8 cellular contexts compared by ENCODE assay signal in the genomic region with DNA sequence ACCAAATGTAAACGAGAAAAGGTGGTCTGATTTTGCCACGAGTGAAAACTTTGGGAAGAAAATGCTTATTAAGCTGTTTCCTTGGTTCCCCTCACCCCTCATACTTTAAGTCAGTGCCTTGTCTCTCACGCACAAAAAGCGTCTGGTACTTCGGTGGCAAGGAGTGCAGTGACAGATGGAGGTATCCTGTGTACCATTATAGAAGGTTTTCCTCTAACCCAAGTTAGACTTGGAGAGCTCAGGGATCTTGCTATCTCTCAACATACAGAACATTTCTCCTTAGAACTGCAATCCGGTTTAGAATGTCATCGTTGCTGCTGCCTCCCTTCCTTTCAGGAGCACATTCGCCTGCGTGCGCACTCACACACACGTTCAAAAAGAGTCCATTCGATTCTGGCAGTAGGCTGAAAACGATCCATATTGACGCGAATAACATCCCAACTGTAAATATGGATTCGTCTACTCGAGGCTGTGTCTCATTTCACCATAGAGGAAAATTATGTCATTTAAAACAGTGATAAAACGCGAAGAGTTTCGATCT. TPM values are rescaled to one million over a fixed set of nuclear protein-coding genes. Genes with fewer than 3 reads are reported as not detected.
A peak's percentile ranks its signal among the peaks of the same experiment; 100 is the strongest.
DNase-seq lines count a peak whose midpoint lies in the region; ATAC-seq, FAIRE-seq and TF ChIP-seq lines count a peak whose summit lies in the region.

No MANE protein-coding gene starts in this region.

- H3K9me3 ChIP-seq in SJCRH30 (replicated peaks): no peaks in the 10 kb centered on the region

- peak overlapping the region; percentile 98 for H3K4me3 ChIP-seq in SJCRH30

- no peaks in the 10 kb centered on the region for H3K27me3 ChIP-seq in SJCRH30

- no peak overlapping the region for H3K4me3 Mint-ChIP-seq in nephron progenitor cell

- peaks cover 5% of the 10 kb centered on the region for H3K9me3 Mint-ChIP-seq in nephron progenitor cell

- H3K36me3 ChIP-seq in SJCRH30: peaks cover 4% of the 10 kb centered on the region; the same call in 1 of the 2 replicates

- peak overlapping the region; percentile 99 for H3K27ac ChIP-seq in SJCRH30

- peaks cover 11% of the 10 kb centered on the region for H3K27me3 Mint-ChIP-seq in nephron progenitor cell (ENCODE audit: low read depth, poor library complexity)

- FAIRE-seq in D721Med (lab: Jason Lieb, UNC): peak; percentile 66

- peaks cover 13% of the 10 kb centered on the region for H3K36me3 Mint-ChIP-seq in nephron progenitor cell (ENCODE audit: low read depth)

- H3K4me1 ChIP-seq in SJCRH30: no peaks in the 10 kb centered on the region

- no peak overlapping the region for H3K27ac Mint-ChIP-seq in nephron progenitor cell

- DNase-seq in D721Med (ENCODE audit: insufficient read length, low spot score) (no peak), KBM-7 (peak; percentile 36), SJCRH30 (peak; percentile 60 to 72), fibroblast of gingiva (ENCODE audit: low read depth) (peak; percentile 55), nephron progenitor cell (peak; percentile 23), activated gamma-delta T cell (lab: John Stamatoyannopoulos, UW) (no peak), posterior vena cava (ENCODE audit: low spot score) (no peak)

- peaks cover 29% of the 10 kb centered on the region for H3K4me1 Mint-ChIP-seq in nephron progenitor cell

- TF ChIP-seq CTCF in D721Med (IDR thresholded peaks at IDR 0.05; ENCODE audit: insufficient read depth, missing control alignments): no peak
- TF ChIP-seq CTCF in nephron progenitor cell (IDR thresholded peaks at IDR 0.05): no peak

- in situ Hi-C loops in KBM-7 (cut with MboI; ENCODE audit: low pct_unique_long_range_greater_than_20kb, low sequenced_read_pairs): no loop called here

- ATAC-seq in HG02678 (IDR thresholded peaks at IDR 0.05; ENCODE audit: unreplicated experiment): no peak

- intact Hi-C loops in posterior vena cava (cut with DNase I): no loop called here

RNA-seq across cellular contexts. Expression of a gene that starts 1.1 kb away (rescaled TPM):
- 152 and 167 TPM in 2 replicates for total RNA-seq in SJCRH30 (2014; rRNA removed; shearing (Covaris generic))
- total RNA-seq in posterior vena cava: 10 to 100 TPM; 49.6 to 69.2 TPM

Comparison
In these comparisons a context has a peak if more than half of its experiments do, and no peak if none do; other contexts are left out.
1. DNase-seq: peak in KBM-7 (single experiment), SJCRH30 (2 of 2), fibroblast of gingiva (single experiment) and nephron progenitor cell (single experiment); none in D721Med (single experiment), activated gamma-delta T cell (single experiment) and posterior vena cava (single experiment).